Comparison of ENCODE assay signal across 9 cellular contexts in the genomic region with DNA sequence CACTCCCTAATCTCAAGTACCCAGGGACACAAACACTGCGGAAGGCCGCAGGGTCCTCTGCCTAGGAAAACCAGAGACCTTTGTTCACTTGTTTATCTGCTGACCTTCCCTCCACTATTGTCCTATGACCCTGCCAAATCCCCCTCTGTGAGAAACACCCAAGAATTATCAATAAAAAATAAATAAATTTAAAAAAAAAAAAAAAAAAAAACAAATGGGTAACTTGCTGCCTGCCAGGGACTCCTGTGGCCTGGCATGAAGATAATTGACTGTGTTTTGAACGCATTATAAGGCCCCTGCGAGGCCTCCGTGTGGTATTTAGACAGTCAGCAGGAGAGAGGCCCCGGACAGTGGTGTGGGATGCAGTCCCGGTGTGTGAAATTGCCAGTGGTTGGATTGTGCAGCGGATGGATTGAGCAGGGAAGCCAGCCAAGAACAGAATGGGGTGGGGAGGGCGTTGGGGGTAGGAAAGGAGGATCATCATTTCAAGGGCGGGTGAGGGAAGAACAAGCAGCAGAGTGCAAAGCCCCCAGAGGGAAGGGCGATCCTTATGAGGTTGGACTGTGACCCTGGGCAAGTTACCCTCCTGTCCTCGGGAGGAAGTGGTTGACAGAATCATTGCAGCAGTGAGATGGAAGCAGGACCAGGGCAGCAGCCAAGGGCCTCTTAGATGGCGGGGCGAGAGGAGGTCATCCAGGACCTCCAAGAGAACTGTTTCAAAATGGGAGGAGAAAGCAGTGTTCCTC. TPM values are rescaled to one million over a fixed set of nuclear protein-coding genes. Genes with fewer than 3 reads are reported as not detected.
DNase-seq lines count a peak whose midpoint lies in the region; ATAC-seq and TF ChIP-seq lines count a peak whose summit lies in the region.
"Had no signal": no experiment of that assay in that cellular context is flagged by ENCODE, and none has a peak within 500 bp of the region (broad histone marks: within the 10 kb centered on the region; RNA-seq: fewer than 3 reads in every experiment).

No MANE protein-coding gene starts in this region.

- H3K23ac ChIP-seq in mesenchymal stem cell (ENCODE audit: low read length in 2 of 2): no peak overlapping the region

- ATAC-seq in Right ventricle myocardium inferior: peak; percentile 74

- H2BK15ac ChIP-seq in mesenchymal stem cell (ENCODE audit: low read depth, poor library complexity, severe bottlenecking): no peak overlapping the region

- no peak overlapping the region for H2BK5ac ChIP-seq in mesenchymal stem cell (ENCODE audit: low read depth, low read length, poor library complexity, severe bottlenecking)

- H2BK12ac ChIP-seq in mesenchymal stem cell (ENCODE audit: low read length in 2 of 2): no peak overlapping the region

- intact Hi-C loops in Right ventricle myocardium inferior (cut with DNase I) (no loop called here), cardiac septum (cut with DNase I) (no loop called here)

- no peak overlapping the region for H2AFZ ChIP-seq in mesenchymal stem cell (ENCODE audit: low read depth, low read length)

- no peak overlapping the region for H3K14ac ChIP-seq in mesenchymal stem cell (ENCODE audit: low read length in 2 of 2)

- no peaks in the 10 kb centered on the region for H3K27me3 ChIP-seq in mesenchymal stem cell (ENCODE audit: control insufficient read depth in 1 of 2, insufficient read depth in 1 of 2, low read length in 2 of 2)

- peak overlapping the region; percentile 34 for H3K9ac ChIP-seq in mesenchymal stem cell (ENCODE audit: low read length)

- no peak overlapping the region for H2AK5ac ChIP-seq in mesenchymal stem cell (ENCODE audit: low read length, severe bottlenecking)

- H3K9me3 ChIP-seq in mesenchymal stem cell (ENCODE audit: control insufficient read depth, low read length): no peaks in the 10 kb centered on the region

- H4K91ac ChIP-seq in mesenchymal stem cell (ENCODE audit: low read length): peak overlapping the region; percentile 11

- no peak overlapping the region for H3K4me2 ChIP-seq in mesenchymal stem cell (ENCODE audit: low read length, poor library complexity, severe bottlenecking)

- peak overlapping the region; percentile 69 for H4K8ac ChIP-seq in mesenchymal stem cell (ENCODE audit: low read length)

- TF ChIP-seq CTCF in cardiac fibroblast (IDR thresholded peaks at IDR 0.05; ENCODE audit: low read depth, low read length): no peak

- H3K27ac ChIP-seq in mesenchymal stem cell (ENCODE audit: low read length, poor library complexity, severe bottlenecking): no peak overlapping the region

- H3K4me3 ChIP-seq in cardiac fibroblast (replicated peaks in 1 of 2; ENCODE audit: low read depth in 2 of 2, low read length in 2 of 2) (no peak overlapping the region), mesenchymal stem cell (ENCODE audit: insufficient read depth in 1 of 2, low read depth in 1 of 2, low read length in 2 of 2) (peak overlapping the region in 1 of 2 experiments; percentile 30)

- peak overlapping the region in 1 of 2 experiments; percentile 74 for H3K4ac ChIP-seq in mesenchymal stem cell (ENCODE audit: low read depth in 1 of 2, low read length in 2 of 2)

- DNase-seq in Right ventricle myocardium inferior (ENCODE audit: missing footprints) (no peak), cardiac septum (ENCODE audit: low spot score) (no peak), cardiac fibroblast (ENCODE audit: low read depth in 2 of 2) (peak; percentile 31 to 73), mesenchymal stem cell (no peak), HPDE6-E6E7 (ENCODE audit: extremely low spot score) (no peak), germinal center (ENCODE audit: low spot score) (no peak), DMS114 treated with DMSO at 0.1 percent for 48 hours (lab: John Stamatoyannopoulos, UW; ENCODE audit: unreplicated experiment) (no peak)
- no peak for DNase-seq in activated CD8-positive, alpha-beta memory T cell treated with anti-CD3 and anti-CD28 coated beads, Interleukin-2, amount 50 U/mL, for 48 hours
- DNase-seq: hypothalamus had no signal

- WGBS in mesenchymal stem cell: 86% methylated on average over 12 of the region's 14 CpGs

- H3K4me1 ChIP-seq in mesenchymal stem cell (ENCODE audit: control insufficient read depth, insufficient read depth, low read depth, low read length): peaks cover 9% of the 10 kb centered on the region

- peak overlapping the region in 1 of 2 experiments; percentile 17 for H3K18ac ChIP-seq in mesenchymal stem cell (ENCODE audit: low read depth in 1 of 2, low read length in 2 of 2)

- H2BK120ac ChIP-seq in mesenchymal stem cell (ENCODE audit: low read depth, low read length): no peak overlapping the region

- peaks cover 0 to 4% of the 10 kb centered on the region in 2 experiments for H3K36me3 ChIP-seq in mesenchymal stem cell (ENCODE audit: control insufficient read depth in 1 of 2, insufficient read depth in 2 of 2, low read depth in 1 of 2, low read length in 2 of 2)

- peaks cover 26% of the 10 kb centered on the region for H3K79me1 ChIP-seq in mesenchymal stem cell (replicated peaks; ENCODE audit: low read length, poor library complexity, severe bottlenecking)

RNA-seq across cellular contexts. Expression of a gene that starts 43.3 kb away (rescaled TPM):
- total RNA-seq in Right ventricle myocardium inferior: 14.7 TPM
- 19.0 TPM for total RNA-seq in cardiac septum
- 25.3 TPM for polyA plus RNA-seq in mesenchymal stem cell (2013, experiment 1 of 2)
- 24.6 TPM for polyA plus RNA-seq in mesenchymal stem cell (2013, experiment 2 of 2)

Comparison
In these comparisons a context has a peak if more than half of its experiments do, and no peak if none do; other contexts are left out.
1. DNase-seq: peak in cardiac fibroblast (2 of 2); none in Right ventricle myocardium inferior (single experiment), cardiac septum (single experiment), mesenchymal stem cell (single experiment), activated CD8-positive, alpha-beta memory T cell treated with anti-CD3 and anti-CD28 coated beads, Interleukin-2, amount 50 U/mL, for 48 hours (single experiment), HPDE6-E6E7 (single experiment), germinal center (single experiment) and DMS114 treated with DMSO at 0.1 percent for 48 hours (single experiment).